Comparison of ENCODE assay signal across 11 cellular contexts in genomic region chr3:134369861-134370596, GRCh38. TPM values are rescaled to one million over a fixed set of nuclear protein-coding genes. Genes with fewer than 3 reads are reported as not detected.
DNase-seq lines count a peak whose midpoint lies in the region; ATAC-seq, FAIRE-seq and TF ChIP-seq lines count a peak whose summit lies in the region.
"Had no signal": no experiment of that assay in that cellular context is flagged by ENCODE, and none has a peak within 500 bp of the region (broad histone marks: within the 10 kb centered on the region; RNA-seq: fewer than 3 reads in every experiment).

No MANE protein-coding gene starts in this region.

- 68 to 74% methylated on average over 2 of the region's 2 CpGs for whole genome bisulfite sequencing in lung, 2 donors

- FAIRE-seq in GM19239 (lab: Jason Lieb, UNC), result no peak

- H3K9me3 ChIP-seq in HUES6 (ENCODE audit: control insufficient read depth, insufficient read depth, low read depth, low read length) (no peaks in the 10 kb centered on the region), lung (ENCODE audit: control insufficient read depth in 2 of 2, insufficient read depth in 1 of 2, low read length in 1 of 2) (no peaks in the 10 kb centered on the region)

- TF ChIP-seq CTCF in lung (IDR thresholded peaks at IDR 0.05; ENCODE audit: control extremely low read depth, extremely low read depth), result no peak

- H3K27me3 ChIP-seq in HUES6 (ENCODE audit: control insufficient read depth, insufficient read depth, low read length) (no peaks in the 10 kb centered on the region; the same call in 1 of the 2 replicates), lung (ENCODE audit: control insufficient read depth, insufficient read depth) (no peaks in the 10 kb centered on the region)

- H3K4me1 ChIP-seq in HUES6 (ENCODE audit: control insufficient read depth, insufficient read depth, low read length) (peaks cover 73% of the 10 kb centered on the region), lung (ENCODE audit: control insufficient read depth in 2 of 2, insufficient read depth in 2 of 2, low read length in 2 of 2) (peaks cover 38 to 48% of the 10 kb centered on the region in 2 donors)

- ATAC-seq in lung (ENCODE audit: insufficient read depth, low FRiP score), result no peak
- ATAC-seq: activated naive CD8-positive, alpha-beta T cell treated with anti-CD3 and anti-CD28 coated beads, Interleukin-2, amount 50 U/mL, for 24 hours had no signal

- H3K36me3 ChIP-seq in HUES6 (ENCODE audit: control insufficient read depth, insufficient read depth, low read length), result peaks cover 76% of the 10 kb centered on the region
- peaks cover 21 to 36% of the 10 kb centered on the region in 2 donors for H3K36me3 ChIP-seq in lung (ENCODE audit: control insufficient read depth in 2 of 2, insufficient read depth in 2 of 2, low read length in 2 of 2)

- H3K9ac ChIP-seq in HUES6 (ENCODE audit: low read length), result peak overlapping the region; percentile 31

- H3K4me3 ChIP-seq in HUES6 (ENCODE audit: low read depth, low read length) (no peak overlapping the region), lung (no peak overlapping the region)

- H3K27ac ChIP-seq in HUES6 (ENCODE audit: low read depth, low read length) (no peak overlapping the region), cingulate gyrus (ENCODE audit: low read depth, low read length) (peak overlapping the region; percentile 99), lung (ENCODE audit: low read depth in 1 of 2, low read length in 1 of 2) (peak overlapping the region; percentile 75 to 91), substantia nigra (ENCODE audit: low read depth, low read length, poor library complexity, severe bottlenecking) (peak overlapping the region; percentile 100)

- DNase-seq in lung (ENCODE audit: low spot score) (no peak), substantia nigra (lab: John Stamatoyannopoulos, UW) (no peak), GM19239 (ENCODE audit: insufficient read length, low spot score) (no peak), NCI-H69 (lab: John Stamatoyannopoulos, UW) (no peak)
- no peak for DNase-seq in stimulated activated naive CD4-positive, alpha-beta T cell (lab: John Stamatoyannopoulos, UW)
- DNase-seq in NK-92 treated with Interleukin-12 subunit alpha and Interleukin-12 subunit beta, amount 100 ng/mL, for 24 hours (lab: John Stamatoyannopoulos, UW), result no peak
- DNase-seq: activated CD4-positive, alpha-beta T cell treated with anti-CD3 and anti-CD28 coated beads, Interleukin-2, amount 50 U/mL, for 1 hour; activated naive CD8-positive, alpha-beta T cell treated with anti-CD3 and anti-CD28 coated beads, Interleukin-2, amount 50 U/mL, for 24 hours; SIG-M5 had no signal

RNA-seq across cellular contexts. Expression of gene AMOTL2, which starts 4.2 kb away (rescaled TPM):
- total RNA-seq in lung, result 100 to 1,000 TPM; 122 to 129 TPM
- 10 to 100 TPM; 27.4 to 30.1 TPM for polyA plus RNA-seq in lung
